1 cellular context compared by ENCODE assay signal in genomic region chr1:77779529-77780281, GRCh38.
TF ChIP-seq lines count a peak whose summit lies in the region.

TSS of gene MIGA1 (plus strand) at chr1:77779649. CDS start at chr1:77783253, 3,604 bp downstream.

TF ChIP-seq in HepG2, 621 proteins besides CTCF, POLR2A, EP300 and RAD21 (continued from another document and continues in another):
- TF ChIP-seq E2F2 (CRISPR knock-in tag; IDR thresholded peaks at IDR 0.05; ENCODE audit: borderline replicate concordance) (no peak), SNAI1 (CRISPR knock-in tag; IDR thresholded peaks at IDR 0.05; ENCODE audit: borderline replicate concordance) (no peak), MXI1 (IDR thresholded peaks at IDR 0.05; ENCODE audit: borderline replicate concordance, low read depth, low read length) (peak; percentile 72; the same call in 1 of the 3 replicates), ZNF296 (CRISPR knock-in tag; conservative IDR thresholded peaks at IDR 0.05) (no peak), ELF4 (CRISPR knock-in tag; IDR thresholded peaks at IDR 0.05; ENCODE audit: borderline replicate concordance) (no peak), CSRNP1 (CRISPR knock-in tag; IDR thresholded peaks at IDR 0.05) (peak; percentile 62; the same call in 1 of the 2 replicates), GABPB1 (CRISPR knock-in tag; IDR thresholded peaks at IDR 0.05) (peak; percentile 98), RAD51 (IDR thresholded peaks at IDR 0.05; ENCODE audit: borderline replicate concordance) (no peak), GMEB2 (CRISPR knock-in tag; IDR thresholded peaks at IDR 0.05; ENCODE audit: low read depth) (peak; percentile 86), ZNF18 (CRISPR knock-in tag; IDR thresholded peaks at IDR 0.05; ENCODE audit: insufficient replicate concordance) (peak; percentile 41), KDM4B (CRISPR knock-in tag; IDR thresholded peaks at IDR 0.05) (0 out of 2 replicates have a peak, but pooled peaks have one; percentile 5), TFE3 (CRISPR knock-in tag; IDR thresholded peaks at IDR 0.05) (no peak), ADNP (CRISPR knock-in tag; IDR thresholded peaks at IDR 0.05) (no peak), FOXM1 (CRISPR knock-in tag; IDR thresholded peaks at IDR 0.05) (no peak), PRDM4 (CRISPR knock-in tag; IDR thresholded peaks at IDR 0.05; ENCODE audit: borderline replicate concordance) (no peak), MXD4 (CRISPR knock-in tag; IDR thresholded peaks at IDR 0.05) (peak; percentile 47; the same call in 1 of the 2 replicates), NFE2L1 (CRISPR knock-in tag; IDR thresholded peaks at IDR 0.05; ENCODE audit: borderline replicate concordance) (no peak), ZBTB21 (CRISPR knock-in tag; IDR thresholded peaks at IDR 0.05) (peak; percentile 68; the same call in 1 of the 2 replicates), PHF5A (CRISPR knock-in tag; IDR thresholded peaks at IDR 0.05; ENCODE audit: low read depth, unreplicated experiment) (no peak), PHF8 (CRISPR knock-in tag; IDR thresholded peaks at IDR 0.05) (peak; percentile 87), ZNF530 (CRISPR knock-in tag; IDR thresholded peaks at IDR 0.05; ENCODE audit: low read depth) (no peak), ZNF570 (CRISPR knock-in tag; IDR thresholded peaks at IDR 0.05; ENCODE audit: borderline replicate concordance) (no peak), ZFP36L1 (CRISPR knock-in tag; IDR thresholded peaks at IDR 0.05) (0 out of 2 replicates have a peak, but pooled peaks have one; percentile 63), ZNF598 (CRISPR knock-in tag; IDR thresholded peaks at IDR 0.05; ENCODE audit: borderline replicate concordance) (peak; percentile 80; the same call in 1 of the 2 replicates), ZXDC (CRISPR knock-in tag; IDR thresholded peaks at IDR 0.05) (no peak), HDAC1 (CRISPR knock-in tag; IDR thresholded peaks at IDR 0.05) (peak; percentile 84), NONO (IDR thresholded peaks at IDR 0.05) (no peak), NONO (CRISPR knock-in tag; conservative IDR thresholded peaks at IDR 0.05) (peak; percentile 87), KLF6 (CRISPR knock-in tag; IDR thresholded peaks at IDR 0.05) (0 out of 2 replicates have a peak, but pooled peaks have one; percentile 26), ZNF850 (CRISPR knock-in tag; conservative IDR thresholded peaks at IDR 0.05) (no peak), ZBTB20 (CRISPR knock-in tag; IDR thresholded peaks at IDR 0.05; ENCODE audit: borderline replicate concordance, low read depth) (peak; percentile 72; the same call in 1 of the 2 replicates), SAFB2 (CRISPR knock-in tag; IDR thresholded peaks at IDR 0.05; ENCODE audit: borderline replicate concordance, low read depth) (no peak), DPF2 (CRISPR knock-in tag; IDR thresholded peaks at IDR 0.05; ENCODE audit: borderline replicate concordance, low read depth) (no peak), ZNF800 (CRISPR knock-in tag; IDR thresholded peaks at IDR 0.05) (no peak), ZFAT (CRISPR knock-in tag; conservative IDR thresholded peaks at IDR 0.05) (peak; percentile 71; the same call in 1 of the 2 replicates), ZNF572 (CRISPR knock-in tag; IDR thresholded peaks at IDR 0.05) (0 out of 2 replicates have a peak, but pooled peaks have one; percentile 4), MXD3 (CRISPR knock-in tag; IDR thresholded peaks at IDR 0.05) (0 out of 2 replicates have a peak, but pooled peaks have one; percentile 53), POLR2AphosphoS2 (IDR thresholded peaks at IDR 0.05; ENCODE audit: low read depth, low read length) (no peak), ZNF17 (CRISPR knock-in tag; IDR thresholded peaks at IDR 0.05) (no peak), RFX3 (CRISPR knock-in tag; IDR thresholded peaks at IDR 0.05) (no peak), KLF13 (CRISPR knock-in tag; IDR thresholded peaks at IDR 0.05) (no peak), ZMAT3 (CRISPR knock-in tag; conservative IDR thresholded peaks at IDR 0.05) (no peak), ZNF605 (CRISPR knock-in tag; IDR thresholded peaks at IDR 0.05) (no peak), HNRNPLL (IDR thresholded peaks at IDR 0.05; ENCODE audit: low read depth, low read length, poor library complexity, severe bottlenecking) (peak; percentile 68), HCFC1 (IDR thresholded peaks at IDR 0.05; ENCODE audit: low read depth, low read length) (peak; percentile 74), DMAP1 (CRISPR knock-in tag; IDR thresholded peaks at IDR 0.05) (peak; percentile 55; the same call in 1 of the 2 replicates), ZNF660 (CRISPR knock-in tag; IDR thresholded peaks at IDR 0.05; ENCODE audit: borderline replicate concordance, low read depth) (no peak), ZC3H4 (CRISPR knock-in tag; IDR thresholded peaks at IDR 0.05; ENCODE audit: borderline replicate concordance) (no peak), SMC3 (IDR thresholded peaks at IDR 0.05; ENCODE audit: low read length) (no peak), ZNF75D (CRISPR knock-in tag; IDR thresholded peaks at IDR 0.05; ENCODE audit: borderline replicate concordance) (no peak), CEBPB (IDR thresholded peaks at IDR 0.05; ENCODE audit: borderline replicate concordance, low read depth, low read length) (no peak), ZNF446 (CRISPR knock-in tag; IDR thresholded peaks at IDR 0.05) (peak; percentile 74; the same call in 1 of the 2 replicates), RNF2 (conservative IDR thresholded peaks at IDR 0.05; ENCODE audit: low read depth) (no peak), ZNF205 (CRISPR knock-in tag; IDR thresholded peaks at IDR 0.05) (0 out of 2 replicates have a peak, but pooled peaks have one; percentile 40), ZNF678 (CRISPR knock-in tag; IDR thresholded peaks at IDR 0.05) (no peak), ZNF737 (CRISPR knock-in tag; IDR thresholded peaks at IDR 0.05; ENCODE audit: borderline replicate concordance) (no peak), ZBTB42 (CRISPR knock-in tag; IDR thresholded peaks at IDR 0.05) (no peak), ZNF816 (CRISPR knock-in tag; IDR thresholded peaks at IDR 0.05; ENCODE audit: borderline replicate concordance) (0 out of 2 replicates have a peak, but pooled peaks have one; percentile 44), ISL2 (CRISPR knock-in tag; IDR thresholded peaks at IDR 0.05) (peak; percentile 46; the same call in 1 of the 2 replicates)
